Comparison of ENCODE assay signal across 31 cellular contexts in genomic region chr5:173399846-173400245, GRCh38.
"Had no signal": no experiment of that assay in that cellular context is flagged by ENCODE, and none has a peak within 500 bp of the region (broad histone marks: within the 10 kb centered on the region; RNA-seq: fewer than 3 reads in every experiment).

No MANE protein-coding gene starts in this region.

- H3K36me3 Mint-ChIP-seq: naive thymus-derived CD4-positive, alpha-beta T cell; natural killer cell; stimulated activated effector memory CD8-positive, alpha-beta T cell treated with anti-CD3 and anti-CD28 coated beads, Interleukin-12 subunit alpha, Interleukin-12 subunit beta, amount 100 ng/mL, for 72 hours; stimulated activated naive B cell treated with anti-CD40 and anti-IgM and Interleukin-4, amounts not matched to agents 10 μg/mL and 1 μg/mL and 100 μg/mL, for 72 hours; type B pancreatic cell had no signal

- DNase-seq: naive thymus-derived CD4-positive, alpha-beta T cell; natural killer cell; nephron progenitor cell; nucleus accumbens; ovary; posterior cingulate gyrus; psoas muscle; right cardiac atrium; right lobe of liver; small intestine; stimulated activated CD4-positive, alpha-beta T cell treated with anti-CD3 and anti-CD28 coated beads, Interleukin-15, amount 100 ng/mL, for 24 hours; stimulated activated CD4-positive, alpha-beta T cell treated with anti-CD3 and anti-CD28 coated beads, Interleukin-2, amount 100 ng/mL, for 24 hours; stimulated activated CD4-positive, alpha-beta T cell treated with anti-CD3 and anti-CD28 coated beads, Interleukin-2, amount 100 ng/mL, for 48 hours; stimulated activated CD4-positive, alpha-beta T cell treated with anti-CD3 and anti-CD28 coated beads, Interleukin-4, amount 100 ng/mL, for 24 hours; stimulated activated naive B cell treated with anti-CD40 and anti-IgM and Interleukin-4, amounts not matched to agents 10 μg/mL and 1 μg/mL and 100 μg/mL, for 72 hours; stimulated activated naive CD8-positive, alpha-beta T cell treated with anti-CD3 and anti-CD28 coated beads, Interleukin-15, amount 100 ng/mL, for 72 hours; stimulated activated naive CD8-positive, alpha-beta T cell treated with anti-CD3 and anti-CD28 coated beads, Interleukin-15, Interleukin-2, amounts not matched to agents 100 U/mL and 50 U/mL, for 24 hours; substantia nigra; testis; tibial artery; transverse colon; upper lobe of right lung; uterus had no signal

- H3K27me3 ChIP-seq: neutrophil, ovary, right lobe of liver, sigmoid colon, suprapubic skin, testis, tibial artery, transverse colon, upper lobe of right lung, uterus had no signal

- H3K27ac ChIP-seq: neutrophil, ovary, parathyroid adenoma, psoas muscle, right lobe of liver, sigmoid colon, suprapubic skin, testis, tibial artery, transverse colon, upper lobe of right lung, uterus had no signal

- H3K27ac Mint-ChIP-seq: naive thymus-derived CD4-positive, alpha-beta T cell; natural killer cell; nephron progenitor cell; progenitor cell of endocrine pancreas; stimulated activated effector memory CD8-positive, alpha-beta T cell treated with anti-CD3 and anti-CD28 coated beads, Interleukin-12 subunit alpha, Interleukin-12 subunit beta, amount 100 ng/mL, for 72 hours; stimulated activated naive B cell treated with anti-CD40 and anti-IgM and Interleukin-4, amounts not matched to agents 10 μg/mL and 1 μg/mL and 100 μg/mL, for 72 hours; stimulated activated naive CD8-positive, alpha-beta T cell treated with anti-CD3 and anti-CD28 coated beads, Interleukin-15, amount 100 ng/mL, for 72 hours; type B pancreatic cell had no signal

- H3K9me3 Mint-ChIP-seq: stimulated activated naive CD8-positive, alpha-beta T cell treated with anti-CD3 and anti-CD28 coated beads, Interleukin-15, amount 100 ng/mL, for 72 hours; type B pancreatic cell had no signal

- H3K36me3 ChIP-seq: neutrophil, ovary, right lobe of liver, sigmoid colon, suprapubic skin, tibial artery, transverse colon, upper lobe of right lung, uterus had no signal

- H3K27me3 Mint-ChIP-seq: type B pancreatic cell had no signal

- ATAC-seq: naive thymus-derived CD4-positive, alpha-beta T cell; natural killer cell; psoas muscle; right cardiac atrium; right lobe of liver; stimulated activated effector memory CD8-positive, alpha-beta T cell treated with anti-CD3 and anti-CD28 coated beads, Interleukin-12 subunit alpha, Interleukin-12 subunit beta, amount 100 ng/mL, for 72 hours; stimulated activated naive B cell treated with anti-CD40 and anti-IgM and Interleukin-4, amounts not matched to agents 10 μg/mL and 1 μg/mL and 100 μg/mL, for 72 hours; stimulated activated naive CD8-positive, alpha-beta T cell treated with anti-CD3 and anti-CD28 coated beads, Interleukin-15, amount 100 ng/mL, for 72 hours; stimulated activated naive CD8-positive, alpha-beta T cell treated with anti-CD3 and anti-CD28 coated beads, Interleukin-15, Interleukin-2, amounts not matched to agents 100 U/mL and 50 U/mL, for 24 hours; upper lobe of right lung had no signal

- H3K4me1 Mint-ChIP-seq: natural killer cell; stimulated activated effector memory CD8-positive, alpha-beta T cell treated with anti-CD3 and anti-CD28 coated beads, Interleukin-12 subunit alpha, Interleukin-12 subunit beta, amount 100 ng/mL, for 72 hours; stimulated activated naive B cell treated with anti-CD40 and anti-IgM and Interleukin-4, amounts not matched to agents 10 μg/mL and 1 μg/mL and 100 μg/mL, for 72 hours; stimulated activated naive CD8-positive, alpha-beta T cell treated with anti-CD3 and anti-CD28 coated beads, Interleukin-15, amount 100 ng/mL, for 72 hours had no signal

- H3K4me3 ChIP-seq: ovary, psoas muscle, right lobe of liver, sigmoid colon, suprapubic skin, testis, tibial artery, transverse colon, upper lobe of right lung, uterus had no signal

- H3K4me3 Mint-ChIP-seq: naive thymus-derived CD4-positive, alpha-beta T cell; natural killer cell; nephron progenitor cell; neural crest cell; stimulated activated effector memory CD8-positive, alpha-beta T cell treated with anti-CD3 and anti-CD28 coated beads, Interleukin-12 subunit alpha, Interleukin-12 subunit beta, amount 100 ng/mL, for 72 hours; stimulated activated naive B cell treated with anti-CD40 and anti-IgM and Interleukin-4, amounts not matched to agents 10 μg/mL and 1 μg/mL and 100 μg/mL, for 72 hours; stimulated activated naive CD8-positive, alpha-beta T cell treated with anti-CD3 and anti-CD28 coated beads, Interleukin-15, amount 100 ng/mL, for 72 hours; type B pancreatic cell had no signal

- H3K9ac ChIP-seq: parathyroid adenoma had no signal

- H2AFZ ChIP-seq: parathyroid adenoma had no signal

- H3K4me1 ChIP-seq: parathyroid adenoma, psoas muscle, right lobe of liver, sigmoid colon, suprapubic skin, testis, transverse colon, upper lobe of right lung, uterus had no signal

- H3K9me3 ChIP-seq: neutrophil, ovary, psoas muscle, right lobe of liver, sigmoid colon, suprapubic skin, testis, tibial artery, transverse colon, upper lobe of right lung, uterus had no signal
